ENCODE assay signal across 10 cellular contexts in genomic region chr3:40800343-40800742, GRCh38.
DNase-seq lines count a peak whose midpoint lies in the region; ATAC-seq and TF ChIP-seq lines count a peak whose summit lies in the region.
"Had no signal": no experiment of that assay in that cellular context is flagged by ENCODE, and none has a peak within 500 bp of the region (broad histone marks: within the 10 kb centered on the region; RNA-seq: fewer than 3 reads in every experiment).

No MANE protein-coding gene starts in this region.

- no peak for TF ChIP-seq CTCF in AG04450 (IDR thresholded peaks at IDR 0.05; ENCODE audit: low read depth, low read length)
- TF ChIP-seq CTCF in breast epithelium (IDR thresholded peaks at IDR 0.05), result no peak
- TF ChIP-seq CTCF in left lung (IDR thresholded peaks at IDR 0.05), result no peak

- TF ChIP-seq EP300 in Ishikawa (IDR thresholded peaks at IDR 0.05; ENCODE audit: borderline replicate concordance), result no peak

- H3K36me3 ChIP-seq in breast epithelium (no peaks in the 10 kb centered on the region), left lung (no peaks in the 10 kb centered on the region)

- H3K9me3 ChIP-seq in AG04450 (ENCODE audit: control insufficient read depth, insufficient read depth, low read length), result no peaks in the 10 kb centered on the region
- H3K9me3 ChIP-seq in breast epithelium, result no peaks in the 10 kb centered on the region
- peaks cover 0 to 3% of the 10 kb centered on the region in 2 donors for H3K9me3 ChIP-seq in left lung

- POLR2A ChIA-PET in AG04450 (lab: Yijun Ruan, JAX), result no interaction called here

- in situ Hi-C loops in G401 (cut with HindIII; ENCODE audit: low sequenced_read_pairs), result no loop called here

- no peak for TF ChIP-seq POLR2A in breast epithelium (IDR thresholded peaks at IDR 0.05)

- ATAC-seq in left lung, result peak; percentile 97

- H3K27ac ChIP-seq in AG04450 (ENCODE audit: low read depth, low read length) (no peak overlapping the region), breast epithelium (peak overlapping the region; percentile 87 to 88), left lung (no peak overlapping the region)

- peak; percentile 3 for DNase-seq in AG04450 (ENCODE audit: low read depth, low spot score)
- DNase-seq in breast epithelium (ENCODE audit: low spot score in 2 of 2), result peak in 1 of 2 donors; percentile 76
- DNase-seq in left lung, result peak in 1 of 2 donors; percentile 44
- DNase-seq in middle frontal gyrus (ENCODE audit: extremely low spot score, low spot score), result no peak
- no peak for DNase-seq in NCI-H1694 treated with DMSO at 0.1 percent for 48 hours (lab: John Stamatoyannopoulos, UW)
- no peak for DNase-seq in NCI-H1694 (lab: John Stamatoyannopoulos, UW)
- DNase-seq in G401 (ENCODE audit: low spot score), result no peak
- DNase-seq: CD4-positive, alpha-beta T cell; immature natural killer cell had no signal

- H3K4me1 ChIP-seq in breast epithelium, result peaks cover 0 to 6% of the 10 kb centered on the region in 2 donors
- H3K4me1 ChIP-seq in left lung, result peaks cover 7 to 11% of the 10 kb centered on the region in 2 donors

- TF ChIP-seq RAD21 in Ishikawa (IDR thresholded peaks at IDR 0.05; ENCODE audit: low read depth), result no peak

- CTCF ChIA-PET in AG04450 (lab: Charles Lee), result no interaction called here

- H3K4me3 ChIP-seq in AG04450 (ENCODE audit: low read depth, low read length), result no peak overlapping the region
- no peak overlapping the region for H3K4me3 ChIP-seq in breast epithelium
- no peak overlapping the region for H3K4me3 ChIP-seq in left lung

- intact Hi-C loops in breast epithelium (cut with DNase I; ENCODE audit: low total_unique reads) (no loop called here), left lung (cut with DNase I) (no loop called here)

- H3K27me3 ChIP-seq in AG04450 (ENCODE audit: control insufficient read depth, insufficient read depth, low read length) (no peaks in the 10 kb centered on the region), breast epithelium (no peaks in the 10 kb centered on the region), left lung (no peaks in the 10 kb centered on the region)

TF ChIP-seq in Ishikawa, 13 proteins besides CTCF, POLR2A, EP300 and RAD21:
- TF ChIP-seq EGR1 (IDR thresholded peaks at IDR 0.05), result no peak
- TF ChIP-seq CEBPB (IDR thresholded peaks at IDR 0.05), result 0 out of 2 replicates have a peak, but pooled peaks have one; percentile 46

Comparison
In these comparisons a context has a peak if more than half of its experiments do, and no peak if none do; other contexts are left out.
1. H3K27ac ChIP-seq: peak in breast epithelium (2 of 2); none in AG04450 (single experiment) and left lung (0 of 2).